Comparison of ENCODE assay signal across 8 cellular contexts in genomic region chr19:18373892-18374629, GRCh38. TPM values are rescaled to one million over a fixed set of nuclear protein-coding genes. Genes with fewer than 3 reads are reported as not detected.
DNase-seq lines count a peak whose midpoint lies in the region; ATAC-seq and TF ChIP-seq lines count a peak whose summit lies in the region.

No MANE protein-coding gene starts in this region.

- H3K27me3 Mint-ChIP-seq in stimulated activated naive CD8-positive, alpha-beta T cell treated with anti-CD3 and anti-CD28 coated beads, Interleukin-15, Interleukin-2, amounts not matched to agents 100 ng/mL and 50 ng/mL, for 24 hours = no peaks in the 10 kb centered on the region

- H3K9me3 ChIP-seq in esophagus muscularis mucosa (no peaks in the 10 kb centered on the region), muscle layer of duodenum (ENCODE audit: control insufficient read depth in 1 of 2, low read length in 2 of 2) (no peaks in the 10 kb centered on the region)

- peaks cover 16% of the 10 kb centered on the region for H3K4me1 Mint-ChIP-seq in stimulated activated naive CD8-positive, alpha-beta T cell treated with anti-CD3 and anti-CD28 coated beads, Interleukin-15, Interleukin-2, amounts not matched to agents 100 ng/mL and 50 ng/mL, for 24 hours (ENCODE audit: low read depth)

- H3K4me3 ChIP-seq in ACC112 (ENCODE audit: low read depth, low read length) (no peak overlapping the region), esophagus muscularis mucosa (peak overlapping the region in 1 of 4 donors; percentile 6), muscle layer of duodenum (ENCODE audit: low read depth in 1 of 2, low read length in 2 of 2) (peak overlapping the region in 1 of 2 donors; percentile 7)

- WGBS in esophagus muscularis mucosa = 38% methylated on average over 14 of the region's 17 CpGs

- TF ChIP-seq EP300 in esophagus muscularis mucosa (IDR thresholded peaks at IDR 0.05) = no peak

- DNase-seq in NCI-H2227 (lab: John Stamatoyannopoulos, UW; ENCODE audit: unreplicated experiment) = peak; percentile 75
- peak; percentile 39 to 41 for DNase-seq in activated CD8-positive, alpha-beta memory T cell treated with anti-CD3 and anti-CD28 coated beads for 4 hours (ENCODE audit: low read depth in 2 of 2)
- peak; percentile 99 for DNase-seq in esophagus muscularis mucosa (ENCODE audit: extremely low spot score)

- H3K27ac ChIP-seq in ACC112 (ENCODE audit: low read depth, low read length) (peak overlapping the region; percentile 87), esophagus muscularis mucosa (replicated peaks in 1 of 4) (peak overlapping the region; percentile 60 to 77 (median 72)), muscle layer of duodenum (ENCODE audit: low read length) (peak overlapping the region; percentile 73)

- H3K4me1 ChIP-seq in ACC112 (ENCODE audit: control insufficient read depth, insufficient read depth, low read length, unreplicated experiment) = peaks cover 22% of the 10 kb centered on the region
- peaks cover 17 to 27% (median 24%) of the 10 kb centered on the region in 4 donors for H3K4me1 ChIP-seq in esophagus muscularis mucosa
- H3K4me1 ChIP-seq in muscle layer of duodenum (ENCODE audit: control insufficient read depth in 1 of 2, insufficient read depth in 2 of 2, low read length in 2 of 2) = peaks cover 8 to 9% of the 10 kb centered on the region in 2 donors

- no peaks in the 10 kb centered on the region for H3K9me3 Mint-ChIP-seq in stimulated activated naive CD8-positive, alpha-beta T cell treated with anti-CD3 and anti-CD28 coated beads, Interleukin-15, Interleukin-2, amounts not matched to agents 100 ng/mL and 50 ng/mL, for 24 hours

- peak; percentile 80 for ATAC-seq in GM18505 (IDR thresholded peaks at IDR 0.05; ENCODE audit: unreplicated experiment)
- ATAC-seq in HG02973 (IDR thresholded peaks at IDR 0.05; ENCODE audit: unreplicated experiment) = peak; percentile 80

- TF ChIP-seq POLR2A in GM18505 (IDR thresholded peaks at IDR 0.05; ENCODE audit: borderline replicate concordance, extremely low read depth, insufficient read depth, insufficient read length) = peak; percentile 70
- TF ChIP-seq POLR2A in esophagus muscularis mucosa (IDR thresholded peaks at IDR 0.05; ENCODE audit: low read depth) = no peak

- no peak for TF ChIP-seq CTCF in esophagus muscularis mucosa (IDR thresholded peaks at IDR 0.05)

- H2AFZ ChIP-seq in ACC112 (ENCODE audit: low read length, unreplicated experiment) = peak overlapping the region; percentile 59

- no peaks in the 10 kb centered on the region for H3K36me3 ChIP-seq in ACC112 (ENCODE audit: insufficient read depth, low read length)
- H3K36me3 ChIP-seq in esophagus muscularis mucosa = no peaks in the 10 kb centered on the region
- H3K36me3 ChIP-seq in muscle layer of duodenum (ENCODE audit: control insufficient read depth in 1 of 2, insufficient read depth in 2 of 2, low read length in 2 of 2) = no peaks in the 10 kb centered on the region

- no peaks in the 10 kb centered on the region for H3K36me3 Mint-ChIP-seq in stimulated activated naive CD8-positive, alpha-beta T cell treated with anti-CD3 and anti-CD28 coated beads, Interleukin-15, Interleukin-2, amounts not matched to agents 100 ng/mL and 50 ng/mL, for 24 hours (ENCODE audit: low read depth)

- peak overlapping the region; percentile 54 for H3K4me3 Mint-ChIP-seq in stimulated activated naive CD8-positive, alpha-beta T cell treated with anti-CD3 and anti-CD28 coated beads, Interleukin-15, Interleukin-2, amounts not matched to agents 100 ng/mL and 50 ng/mL, for 24 hours

- H3K27me3 ChIP-seq in ACC112 (ENCODE audit: insufficient read depth, low read length) (no peaks in the 10 kb centered on the region), esophagus muscularis mucosa (no peaks in the 10 kb centered on the region), muscle layer of duodenum (ENCODE audit: low read depth, low read length) (no peaks in the 10 kb centered on the region)

- no peaks in the 10 kb centered on the region for H3K79me2 ChIP-seq in ACC112 (ENCODE audit: control insufficient read depth, insufficient read depth, low read length, unreplicated experiment)

- peak overlapping the region; percentile 87 for H3K27ac Mint-ChIP-seq in stimulated activated naive CD8-positive, alpha-beta T cell treated with anti-CD3 and anti-CD28 coated beads, Interleukin-15, Interleukin-2, amounts not matched to agents 100 ng/mL and 50 ng/mL, for 24 hours

- intact Hi-C loops in esophagus muscularis mucosa (cut with DNase I) = no loop called here

RNA-seq across cellular contexts. Expression of gene GDF15, which starts 11.9 kb away (rescaled TPM):
- total RNA-seq in esophagus muscularis mucosa = 1 to 10 TPM; 1.6 to 5.6 (median 3.8) TPM

RNA-seq across cellular contexts. Expression of gene LRRC25, which starts 23.4 kb away (rescaled TPM):
- 10 to 100 TPM in 1 of 4 donors, 1 to 10 TPM in 3; 5.8 to 20.4 (median 7.0) TPM for total RNA-seq in esophagus muscularis mucosa

RNA-seq across cellular contexts. Expression of gene PGPEP1, which starts 33.7 kb away (rescaled TPM):
- total RNA-seq in esophagus muscularis mucosa = 10 to 100 TPM; 15.0 to 50.3 (median 28.0) TPM

RNA-seq across cellular contexts. Expression of gene SSBP4, which starts 45.1 kb away (rescaled TPM):
- 100 to 1,000 TPM in 1 of 4 donors, 10 to 100 TPM in 3; 53.2 to 109 (median 77.8) TPM for total RNA-seq in esophagus muscularis mucosa

RNA-seq across cellular contexts. Expression of gene LSM4, which starts 51.2 kb away (rescaled TPM):
- 100 to 1,000 TPM in 1 of 4 donors, 10 to 100 TPM in 3; 86.8 to 116 (median 93.9) TPM for total RNA-seq in esophagus muscularis mucosa

Comparison
In these comparisons a context has a peak if more than half of its experiments do, and no peak if none do; other contexts are left out.
1. DNase-seq: peak in every context shown above with its lines; median percentile 99 in esophagus muscularis mucosa; 75 in NCI-H2227; 40 in activated CD8-positive, alpha-beta memory T cell treated with anti-CD3 and anti-CD28 coated beads for 4 hours.